19 cellular contexts compared by ENCODE assay signal in the genomic region with DNA sequence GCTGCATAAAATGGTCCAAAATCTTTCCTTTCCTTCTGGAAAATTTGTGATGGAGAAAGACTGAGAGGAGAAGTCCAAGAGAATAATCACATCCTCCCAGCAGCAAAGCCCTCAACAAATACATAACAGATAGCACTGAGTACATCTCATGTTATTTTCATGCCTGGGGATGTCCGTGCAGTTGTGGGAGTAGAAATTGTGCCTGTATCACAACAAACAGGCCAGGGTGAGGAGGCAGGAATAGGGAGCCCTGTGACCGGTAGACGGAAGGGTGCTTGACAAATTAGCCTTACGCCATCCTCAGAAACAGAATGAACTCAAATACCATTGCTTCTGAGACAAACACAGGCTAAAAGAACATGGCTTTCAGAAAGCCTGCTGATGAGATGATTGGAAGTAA.
A peak's percentile ranks its signal among the peaks of the same experiment; 100 is the strongest.
DNase-seq lines count a peak whose midpoint lies in the region; ATAC-seq, FAIRE-seq and TF ChIP-seq lines count a peak whose summit lies in the region.
"Had no signal": no experiment of that assay in that cellular context is flagged by ENCODE, and none has a peak within 500 bp of the region (broad histone marks: within the 10 kb centered on the region; RNA-seq: fewer than 3 reads in every experiment).

No MANE protein-coding gene starts in this region.

- H3K36me3 Mint-ChIP-seq in progenitor cell of endocrine pancreas (ENCODE audit: insufficient read depth), result peaks cover 27% of the 10 kb centered on the region
- peaks cover 12% of the 10 kb centered on the region for H3K36me3 Mint-ChIP-seq in neural progenitor cell
- H3K36me3 Mint-ChIP-seq: CD8-positive, alpha-beta memory T cell had no signal

- no peaks in the 10 kb centered on the region for H3K79me2 ChIP-seq in neural progenitor cell (ENCODE audit: low read depth)

- POLR2A ChIA-PET in RWPE1 (lab: Yijun Ruan, JAX; ENCODE audit: low non-redundant PET), result no interaction called here

- H3K4me3 Mint-ChIP-seq in progenitor cell of endocrine pancreas (ENCODE audit: low read depth), result no peak overlapping the region
- H3K4me3 Mint-ChIP-seq in neural progenitor cell, result no peak overlapping the region
- H3K4me3 Mint-ChIP-seq: CD8-positive, alpha-beta memory T cell had no signal

- FAIRE-seq in bronchial epithelial cell (lab: Jason Lieb, UNC), result no peak
- FAIRE-seq: D721Med, H54, RCC 7860 had no signal

- no peak for TF ChIP-seq CTCF in RWPE1 (conservative IDR thresholded peaks at IDR 0.05; ENCODE audit: low read depth)
- TF ChIP-seq CTCF in bronchial epithelial cell (IDR thresholded peaks at IDR 0.05; ENCODE audit: insufficient read depth, low read length, severe bottlenecking), result no peak
- no peak for TF ChIP-seq CTCF in progenitor cell of endocrine pancreas (IDR thresholded peaks at IDR 0.05; ENCODE audit: unreplicated experiment)
- TF ChIP-seq CTCF in spleen (IDR thresholded peaks at IDR 0.05 in 8 of 11, conservative IDR thresholded peaks at IDR 0.05 in 3 of 11), result no peak
- no peak for TF ChIP-seq CTCF in neural progenitor cell (IDR thresholded peaks at IDR 0.05)

- 87 to 91% (median 89%) methylated on average over 4 of the region's 4 CpGs for WGBS in spleen, 5 donors

- no peak for TF ChIP-seq POLR2A in spleen (IDR thresholded peaks at IDR 0.05)

- H4K20me1 ChIP-seq in neural progenitor cell (ENCODE audit: low read depth), result no peaks in the 10 kb centered on the region

- H3K36me3 ChIP-seq in bronchial epithelial cell (ENCODE audit: control insufficient read depth, insufficient read depth, low read length), result no peaks in the 10 kb centered on the region
- peaks cover 0 to 54% (median 0%) of the 10 kb centered on the region in 6 donors for H3K36me3 ChIP-seq in spleen
- no peaks in the 10 kb centered on the region for H3K36me3 ChIP-seq in neural progenitor cell

- peaks cover 11% of the 10 kb centered on the region for H3F3A ChIP-seq in neural progenitor cell (ENCODE audit: low read depth)

- intact Hi-C loops in spleen (cut with DNase I; ENCODE audit: low total_unique reads), result no loop called here

- no peaks in the 10 kb centered on the region for H3K9me3 Mint-ChIP-seq in progenitor cell of endocrine pancreas (ENCODE audit: low read depth)
- H3K9me3 Mint-ChIP-seq in neural progenitor cell, result no peaks in the 10 kb centered on the region
- H3K9me3 Mint-ChIP-seq: CD8-positive, alpha-beta memory T cell had no signal

- H3K4me3 ChIP-seq in bronchial epithelial cell (ENCODE audit: low read depth, low read length) (no peak overlapping the region), spleen (no peak overlapping the region), neural progenitor cell (no peak overlapping the region)

- H3K4me1 Mint-ChIP-seq in progenitor cell of endocrine pancreas (ENCODE audit: low read depth) (peaks cover 35% of the 10 kb centered on the region), neural progenitor cell (peaks cover 14% of the 10 kb centered on the region)
- H3K4me1 Mint-ChIP-seq: CD8-positive, alpha-beta memory T cell had no signal

- H3K27me3 ChIP-seq in bronchial epithelial cell (ENCODE audit: control insufficient read depth, insufficient read depth, low read length) (no peaks in the 10 kb centered on the region), spleen (replicated peaks in 1 of 7) (peaks cover 0 to 8% (median 0%) of the 10 kb centered on the region in 7 donors), neural progenitor cell (no peaks in the 10 kb centered on the region)

- no peak overlapping the region for H3K27ac ChIP-seq in RWPE1
- peak overlapping the region in 2 of 8 donors; percentile 24 to 42 for H3K27ac ChIP-seq in spleen
- H3K27ac ChIP-seq in neural progenitor cell, result no peak overlapping the region
- H3K27ac ChIP-seq: KMS-11 had no signal

- H3K9ac ChIP-seq in neural progenitor cell, result no peak overlapping the region
- H3K9ac ChIP-seq: KMS-11 had no signal

- CTCF ChIA-PET in RWPE1 (lab: Yijun Ruan, JAX), result no interaction called here

- no peak for ATAC-seq in GM21723 (IDR thresholded peaks at IDR 0.05; ENCODE audit: unreplicated experiment)

- no peaks in the 10 kb centered on the region for H3K9me3 ChIP-seq in spleen
- no peaks in the 10 kb centered on the region for H3K9me3 ChIP-seq in neural progenitor cell (ENCODE audit: low read depth)

- no peak overlapping the region for H3K4me2 ChIP-seq in neural progenitor cell
- H3K4me2 ChIP-seq: KMS-11 had no signal

- no peak overlapping the region for H2AFZ ChIP-seq in neural progenitor cell (replicated peaks)

- peak overlapping the region; percentile 50 for H3K27ac Mint-ChIP-seq in progenitor cell of endocrine pancreas
- no peak overlapping the region for H3K27ac Mint-ChIP-seq in neural progenitor cell
- H3K27ac Mint-ChIP-seq: CD8-positive, alpha-beta memory T cell had no signal

- H3K4me1 ChIP-seq in spleen (no peaks in the 10 kb centered on the region), neural progenitor cell (peaks cover 15% of the 10 kb centered on the region)

- peaks cover 7% of the 10 kb centered on the region for H3K27me3 Mint-ChIP-seq in progenitor cell of endocrine pancreas
- no peaks in the 10 kb centered on the region for H3K27me3 Mint-ChIP-seq in neural progenitor cell (ENCODE audit: insufficient read depth, low read depth)

- DNase-seq in NCI-H510A (lab: John Stamatoyannopoulos, UW), result peak; percentile 17
- peak; percentile 16 for DNase-seq in RWPE1 (ENCODE audit: low spot score)
- peak; percentile 71 for DNase-seq in bronchial epithelial cell (ENCODE audit: low read depth)
- no peak for DNase-seq in progenitor cell of endocrine pancreas (ENCODE audit: low spot score, unreplicated experiment)
- no peak for DNase-seq in spleen
- DNase-seq in activated CD8-positive, alpha-beta memory T cell treated with anti-CD3 and anti-CD28 coated beads, Interleukin-2, amount 50 U/mL, for 4 hours, result no peak
- no peak for DNase-seq in neural progenitor cell (ENCODE audit: low spot score)
- DNase-seq: ACHN; C1 segment of cervical spinal cord; CD8-positive, alpha-beta memory T cell; NCI-H187; NCI-H2107; NCI-H345; SIG-M5 had no signal

Comparison
In these comparisons a context has a peak if more than half of its experiments do, and no peak if none do; other contexts are left out.
1. DNase-seq: peak in NCI-H510A (single experiment), RWPE1 (single experiment) and bronchial epithelial cell (single experiment); none in progenitor cell of endocrine pancreas (single experiment), spleen (single experiment), activated CD8-positive, alpha-beta memory T cell treated with anti-CD3 and anti-CD28 coated beads, Interleukin-2, amount 50 U/mL, for 4 hours (single experiment) and neural progenitor cell (single experiment).